Comparison of ENCODE assay signal across 13 cellular contexts in genomic region chr10:109898666-109899577, GRCh38. TPM values are rescaled to one million over a fixed set of nuclear protein-coding genes. Genes with fewer than 3 reads are reported as not detected.
DNase-seq lines count a peak whose midpoint lies in the region; ATAC-seq and TF ChIP-seq lines count a peak whose summit lies in the region.
"Had no signal": no experiment of that assay in that cellular context is flagged by ENCODE, and none has a peak within 500 bp of the region (broad histone marks: within the 10 kb centered on the region; RNA-seq: fewer than 3 reads in every experiment).

No MANE protein-coding gene starts in this region.

- H3K27ac Mint-ChIP-seq in T-helper 17 cell = peak overlapping the region; percentile 9
- H3K27ac Mint-ChIP-seq: activated naive CD4-positive, alpha-beta T cell treated with anti-CD3 and anti-CD28 coated beads for 36 hours; GM23338 had no signal

- peak overlapping the region; percentile 98 for H3K27ac ChIP-seq in ACC112 (ENCODE audit: low read depth, low read length)
- H3K27ac ChIP-seq in parathyroid adenoma = peak overlapping the region; percentile 1

- H3K79me2 ChIP-seq in ACC112 (ENCODE audit: control insufficient read depth, insufficient read depth, low read length, unreplicated experiment) (peaks cover 42% of the 10 kb centered on the region), parathyroid adenoma (peaks cover 21% of the 10 kb centered on the region)

- H2AFZ ChIP-seq in ACC112 (ENCODE audit: low read length, unreplicated experiment) (no peak overlapping the region), parathyroid adenoma (no peak overlapping the region)
- H2AFZ ChIP-seq: GM23338 had no signal

- H3K9me3 ChIP-seq in T-helper 17 cell (ENCODE audit: control insufficient read depth, low read length, poor library complexity, severe bottlenecking) = no peaks in the 10 kb centered on the region
- no peaks in the 10 kb centered on the region for H3K9me3 ChIP-seq in parathyroid adenoma (ENCODE audit: control insufficient read depth, low read length)

- H3K36me3 Mint-ChIP-seq in T-helper 17 cell (ENCODE audit: low read depth) = peaks cover 10% of the 10 kb centered on the region

- H3K4me3 ChIP-seq in ACC112 (ENCODE audit: low read depth, low read length) (peak overlapping the region; percentile 35; the same call in 1 of the 2 replicates), parathyroid adenoma (ENCODE audit: low read depth, low read length) (no peak overlapping the region)
- H3K4me3 ChIP-seq: BLaER1 treated with 17β-estradiol and CSF1 and Interleukin-3, amounts not matched to agents 10 nM and 100 nM; GM23338 had no signal

- no peaks in the 10 kb centered on the region for H3K27me3 Mint-ChIP-seq in T-helper 17 cell

- TF ChIP-seq CTCF in parathyroid adenoma (IDR thresholded peaks at IDR 0.05) = no peak

- no peak for ATAC-seq in T-helper 17 cell
- no peak for ATAC-seq in HG02798 (IDR thresholded peaks at IDR 0.05; ENCODE audit: poor library complexity, unreplicated experiment)
- ATAC-seq: GM23338 had no signal

- peaks cover 68% of the 10 kb centered on the region for H3K4me1 ChIP-seq in ACC112 (ENCODE audit: control insufficient read depth, insufficient read depth, low read length, unreplicated experiment)
- H3K4me1 ChIP-seq in parathyroid adenoma = peaks cover 41% of the 10 kb centered on the region

- H3K36me3 ChIP-seq in ACC112 (ENCODE audit: insufficient read depth, low read length) (peaks cover 14% of the 10 kb centered on the region; the same call in 1 of the 2 replicates), parathyroid adenoma (ENCODE audit: control insufficient read depth, insufficient read depth, low read length) (no peaks in the 10 kb centered on the region)

- H3K4me3 Mint-ChIP-seq in T-helper 17 cell = no peak overlapping the region
- H3K4me3 Mint-ChIP-seq: activated naive CD4-positive, alpha-beta T cell treated with anti-CD3 and anti-CD28 coated beads for 36 hours; GM23338 had no signal

- H3K4me1 Mint-ChIP-seq in T-helper 17 cell = peaks cover 49% of the 10 kb centered on the region

- DNase-seq in T-helper 17 cell (no peak), fibroblast of gingiva (ENCODE audit: low read depth) (peak; percentile 75), GOT3 (lab: John Stamatoyannopoulos, UW) (no peak), cerebellar nuclear complex (lab: John Stamatoyannopoulos, UW) (no peak), NCI-H2107 treated with DMSO at 0.1 percent for 48 hours (lab: John Stamatoyannopoulos, UW; ENCODE audit: unreplicated experiment) (no peak)
- DNase-seq: activated naive CD4-positive, alpha-beta T cell treated with anti-CD3 and anti-CD28 coated beads for 36 hours; NCI-H226; stimulated activated CD4-positive, alpha-beta T cell treated with anti-CD3 and anti-CD28 coated beads, Interleukin-12 subunit alpha, Interleukin-12 subunit beta, amount 100 ng/mL, for 4 hours had no signal

- peak overlapping the region; percentile 22 for H3K4me2 ChIP-seq in parathyroid adenoma (ENCODE audit: low read length)
- H3K4me2 ChIP-seq: GM23338 had no signal

- no peak overlapping the region for H3K9ac ChIP-seq in parathyroid adenoma
- H3K9ac ChIP-seq: BLaER1 treated with 17β-estradiol and CSF1 and Interleukin-3, amounts not matched to agents 10 nM and 100 nM had no signal

- H3K27me3 ChIP-seq in ACC112 (ENCODE audit: insufficient read depth, low read length) (no peaks in the 10 kb centered on the region), parathyroid adenoma (ENCODE audit: control insufficient read depth, insufficient read depth, low read length) (no peaks in the 10 kb centered on the region)
- H3K27me3 ChIP-seq: BLaER1 treated with 17β-estradiol and CSF1 and Interleukin-3, amounts not matched to agents 10 nM and 100 nM had no signal

RNA-seq across cellular contexts. Expression of gene XPNPEP1, which starts 24.4 kb away (rescaled TPM):
- 10 to 100 TPM; 76.4 to 81.6 TPM for total RNA-seq in T-helper 17 cell
